ENCODE assay signal across 8 cellular contexts in the genomic region with DNA sequence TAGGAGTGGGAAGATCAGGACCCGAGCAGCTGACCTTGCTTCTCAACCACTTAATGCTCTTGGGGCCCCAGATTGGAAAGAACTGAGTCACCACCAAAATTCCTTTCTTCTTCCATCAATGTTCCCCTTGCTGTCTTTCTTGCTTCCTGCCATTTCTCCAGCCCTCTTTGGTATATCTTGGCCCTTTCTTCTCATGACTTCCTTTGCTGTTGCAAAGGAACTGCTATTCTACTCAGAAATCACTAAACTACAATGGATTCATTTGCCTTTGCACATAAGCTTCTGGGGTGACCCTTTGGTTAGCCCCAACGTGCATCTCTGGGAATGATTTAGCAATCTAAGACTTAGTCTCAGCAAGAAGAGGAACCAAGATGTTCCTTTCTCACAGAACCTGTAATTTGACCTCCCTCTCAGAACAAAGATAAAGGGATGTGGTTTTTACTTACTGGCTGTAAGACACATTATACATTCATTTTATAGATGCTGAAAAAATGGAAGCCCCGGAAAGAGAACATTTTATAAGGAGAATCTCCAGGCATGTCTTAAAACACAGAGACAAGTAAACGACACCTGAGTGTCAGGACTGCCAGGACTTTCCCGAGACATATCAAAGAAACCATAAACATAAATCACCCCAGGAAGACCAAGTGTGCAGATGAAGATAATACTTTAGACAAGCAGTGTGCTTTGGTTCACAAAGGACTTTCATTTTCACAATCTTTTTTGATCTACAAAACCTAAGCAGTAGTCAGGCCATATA.
DNase-seq lines count a peak whose midpoint lies in the region; ATAC-seq, FAIRE-seq and TF ChIP-seq lines count a peak whose summit lies in the region.

No MANE protein-coding gene starts in this region.

- FAIRE-seq in RCC 7860 (lab: Jason Lieb, UNC), result no peak

- TF ChIP-seq CTCF in foreskin fibroblast (IDR thresholded peaks at IDR 0.05; ENCODE audit: low read depth, low read length), result no peak

- no peak overlapping the region for H3K4me3 ChIP-seq in foreskin fibroblast (ENCODE audit: low read depth in 1 of 2, low read length in 2 of 2)

- DNase-seq in NOMO-1 treated with DMSO at 0.1 percent for 48 hours (lab: John Stamatoyannopoulos, UW; ENCODE audit: unreplicated experiment) (peak; percentile 96), foreskin fibroblast (peak; percentile 78 to 82), A172 (ENCODE audit: low spot score) (no peak), RKO (ENCODE audit: low spot score) (no peak), midbrain (lab: John Stamatoyannopoulos, UW) (no peak), RCC 7860 (ENCODE audit: low spot score) (no peak)

- ATAC-seq in GM18502 (IDR thresholded peaks at IDR 0.05; ENCODE audit: poor library complexity, unreplicated experiment) (peak; percentile 85), HG02610 (IDR thresholded peaks at IDR 0.05; ENCODE audit: unreplicated experiment) (peak; percentile 77)

Comparison
In these comparisons a context has a peak if more than half of its experiments do, and no peak if none do; other contexts are left out.
1. DNase-seq: peak in NOMO-1 treated with DMSO at 0.1 percent for 48 hours (single experiment) and foreskin fibroblast (2 of 2); none in A172 (single experiment), RKO (single experiment), midbrain (single experiment) and RCC 7860 (single experiment).